ENCODE assay signal across 19 cellular contexts in genomic region chr7:86991844-86992243, GRCh38.
DNase-seq lines count a peak whose midpoint lies in the region; ATAC-seq and TF ChIP-seq lines count a peak whose summit lies in the region.
"Had no signal": no experiment of that assay in that cellular context is flagged by ENCODE, and none has a peak within 500 bp of the region (broad histone marks: within the 10 kb centered on the region; RNA-seq: fewer than 3 reads in every experiment).

No MANE protein-coding gene starts in this region.

- H3K4me3 ChIP-seq in fibroblast of the aortic adventitia (ENCODE audit: low read depth, low read length) = no peak overlapping the region
- H3K4me3 ChIP-seq: left lung, right atrium auricular region had no signal

- DNase-seq in GM04504 (ENCODE audit: low read depth) = peak; percentile 28
- DNase-seq in NCI-H446 (lab: John Stamatoyannopoulos, UW) = peak; percentile 22 to 48
- DNase-seq in fibroblast of the aortic adventitia (ENCODE audit: low read depth) = peak; percentile 27
- no peak for DNase-seq in activated T-cell treated with anti-CD3 and anti-CD28 coated beads for 4 hours
- DNase-seq in ecto neural progenitor cell (ENCODE audit: low spot score) = no peak
- DNase-seq in Kasumi-1 (lab: John Stamatoyannopoulos, UW) = no peak
- DNase-seq: activated B cell treated with CpG ODN at 0.5 μM for 24 hours; activated CD8-positive, alpha-beta memory T cell treated with anti-CD3 and anti-CD28 coated beads, Interleukin-2, amount 50 U/mL, for 48 hours; BE2C; hippocampal formation; left lung; naive thymus-derived CD4-positive, alpha-beta T cell; NCI-H187; stimulated activated CD4-positive, alpha-beta T cell treated with anti-CD3 and anti-CD28 coated beads, Interleukin-4, amount 100 ng/mL, for 24 hours had no signal

- no peak for TF ChIP-seq CTCF in fibroblast of the aortic adventitia (IDR thresholded peaks at IDR 0.05; ENCODE audit: insufficient read depth, low read length)

- ATAC-seq in GM21786 (IDR thresholded peaks at IDR 0.05; ENCODE audit: unreplicated experiment) (peak; percentile 17), HG03135 (IDR thresholded peaks at IDR 0.05; ENCODE audit: unreplicated experiment) (no peak)
- ATAC-seq: activated naive CD4-positive, alpha-beta T cell treated with anti-CD3 and anti-CD28 coated beads, Interleukin-2, amount 50 U/mL, for 72 hours; left lung; naive thymus-derived CD4-positive, alpha-beta T cell; stimulated activated effector memory CD8-positive, alpha-beta T cell treated with anti-CD3 and anti-CD28 coated beads, Interleukin-12 subunit alpha, Interleukin-12 subunit beta, amount 100 ng/mL, for 72 hours had no signal

Comparison
In these comparisons a context has a peak if more than half of its experiments do, and no peak if none do; other contexts are left out.
1. DNase-seq: peak in GM04504 (single experiment), NCI-H446 (2 of 2) and fibroblast of the aortic adventitia (single experiment); none in activated T-cell treated with anti-CD3 and anti-CD28 coated beads for 4 hours (single experiment), ecto neural progenitor cell (single experiment) and Kasumi-1 (0 of 2).